Comparison of ENCODE assay signal across 1 cellular context in the genomic region with DNA sequence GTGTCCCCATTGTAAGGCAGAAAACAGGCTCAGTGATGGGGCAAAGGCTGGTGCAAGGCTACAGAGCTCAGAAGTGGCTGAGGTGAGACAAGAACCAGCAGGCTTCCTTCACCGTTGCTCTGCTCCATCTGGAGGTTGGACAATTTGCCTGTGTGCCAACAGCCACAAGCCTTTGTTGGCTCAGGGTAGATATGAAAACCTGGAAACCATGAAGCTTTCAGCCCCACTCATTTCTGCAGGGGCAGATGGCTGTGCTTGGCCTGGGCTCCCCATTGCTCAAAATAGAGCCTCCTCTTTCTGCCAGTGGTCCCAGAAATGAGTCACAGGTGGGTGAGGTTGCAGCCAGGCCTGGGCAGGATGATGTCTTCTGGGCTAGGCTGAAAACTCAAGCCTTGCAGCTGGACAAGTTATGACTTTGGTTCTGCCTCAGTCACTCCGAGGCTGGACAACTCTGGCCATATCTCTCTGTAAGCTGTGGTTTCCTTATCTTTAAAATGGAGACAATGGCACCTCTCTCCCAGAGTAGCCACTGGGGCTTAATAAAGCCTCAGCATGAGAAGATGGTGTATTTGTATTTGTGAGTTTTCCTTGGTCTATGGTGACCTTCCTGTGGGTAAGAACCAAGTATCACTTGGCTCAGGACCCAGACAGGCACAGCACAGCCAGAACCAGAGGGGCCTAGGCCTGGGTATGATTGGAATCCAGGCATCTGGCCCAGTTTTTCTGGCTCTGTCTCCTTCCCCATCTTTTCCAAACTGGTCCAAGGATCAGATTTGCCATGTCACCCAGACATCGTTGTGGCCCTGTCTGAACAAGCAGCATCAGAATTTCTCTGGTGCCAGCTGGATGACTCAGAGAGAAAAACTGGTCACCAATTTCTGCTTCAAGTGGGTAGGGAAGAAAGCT.
TF ChIP-seq lines count a peak whose summit lies in the region.

No MANE protein-coding gene starts in this region.

TF ChIP-seq in WTC11, 78 proteins besides CTCF, POLR2A, EP300 and RAD21 (continued from another document):
- TF ChIP-seq, protein P1, sequence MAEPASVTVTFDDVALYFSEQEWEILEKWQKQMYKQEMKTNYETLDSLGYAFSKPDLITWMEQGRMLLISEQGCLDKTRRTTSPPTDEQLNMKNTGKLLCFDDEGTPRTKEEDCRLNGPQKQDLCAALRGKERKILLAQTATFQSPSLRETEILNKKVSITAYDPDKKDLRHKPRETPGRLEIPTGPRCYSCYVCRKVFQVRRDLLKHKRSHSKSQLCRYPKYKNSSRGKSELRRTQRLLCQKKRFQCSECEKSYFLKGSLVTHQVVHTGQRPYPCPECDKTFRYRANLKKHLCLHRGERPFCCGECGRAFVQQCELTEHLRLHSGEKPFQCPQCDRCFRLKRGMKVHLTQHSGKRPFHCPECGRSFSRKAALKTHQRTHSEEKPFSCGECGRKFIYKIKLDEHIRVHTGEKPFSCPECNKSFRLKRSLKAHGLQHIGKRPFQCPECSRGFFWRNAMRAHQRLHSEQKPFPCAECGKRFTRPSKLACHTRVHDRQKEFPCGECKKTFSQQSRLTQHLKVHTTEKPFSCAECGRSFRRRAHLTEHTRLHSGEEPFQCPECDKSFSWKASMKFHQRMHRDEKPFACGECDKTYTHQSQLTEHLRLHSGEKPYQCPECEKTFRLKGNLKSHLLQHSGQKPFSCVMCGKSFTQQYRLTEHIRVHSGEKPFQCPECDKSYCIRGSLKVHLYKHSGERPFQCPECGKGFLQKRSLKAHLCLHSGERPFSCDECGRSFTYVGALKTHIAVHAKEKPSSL (CRISPR knock-in tag; conservative IDR thresholded peaks at IDR 0.05), result no peak
- TF ChIP-seq EMX1 (CRISPR knock-in tag; IDR thresholded peaks at IDR 0.05) (no peak), ZNF263 (CRISPR knock-in tag; IDR thresholded peaks at IDR 0.05; ENCODE audit: low read depth) (no peak), PRRX2 (CRISPR knock-in tag; IDR thresholded peaks at IDR 0.05) (no peak), ZNF396 (CRISPR knock-in tag; IDR thresholded peaks at IDR 0.05; ENCODE audit: borderline replicate concordance) (no peak), AR (CRISPR knock-in tag; IDR thresholded peaks at IDR 0.05) (no peak), FOXP1 (CRISPR knock-in tag; IDR thresholded peaks at IDR 0.05; ENCODE audit: borderline replicate concordance) (no peak), MLX (CRISPR knock-in tag; IDR thresholded peaks at IDR 0.05) (no peak), GRHL2 (CRISPR knock-in tag; IDR thresholded peaks at IDR 0.05; ENCODE audit: insufficient replicate concordance, severe bottlenecking) (no peak), MXD4 (CRISPR knock-in tag; IDR thresholded peaks at IDR 0.05; ENCODE audit: borderline replicate concordance) (no peak), CREB1 (CRISPR knock-in tag; IDR thresholded peaks at IDR 0.05) (no peak), TEAD4 (CRISPR knock-in tag; IDR thresholded peaks at IDR 0.05) (no peak), ATF2 (CRISPR knock-in tag; IDR thresholded peaks at IDR 0.05; ENCODE audit: borderline replicate concordance, low read depth) (no peak), RELA (CRISPR knock-in tag; IDR thresholded peaks at IDR 0.05; ENCODE audit: borderline replicate concordance) (no peak), NFYB (CRISPR knock-in tag; conservative IDR thresholded peaks at IDR 0.05; ENCODE audit: low read depth) (no peak)
- TF ChIP-seq, protein P2, sequence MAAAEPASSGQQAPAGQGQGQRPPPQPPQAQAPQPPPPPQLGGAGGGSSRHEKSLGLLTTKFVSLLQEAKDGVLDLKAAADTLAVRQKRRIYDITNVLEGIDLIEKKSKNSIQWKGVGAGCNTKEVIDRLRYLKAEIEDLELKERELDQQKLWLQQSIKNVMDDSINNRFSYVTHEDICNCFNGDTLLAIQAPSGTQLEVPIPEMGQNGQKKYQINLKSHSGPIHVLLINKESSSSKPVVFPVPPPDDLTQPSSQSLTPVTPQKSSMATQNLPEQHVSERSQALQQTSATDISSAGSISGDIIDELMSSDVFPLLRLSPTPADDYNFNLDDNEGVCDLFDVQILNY (CRISPR knock-in tag; IDR thresholded peaks at IDR 0.05), result no peak
- TF ChIP-seq, protein P3, sequence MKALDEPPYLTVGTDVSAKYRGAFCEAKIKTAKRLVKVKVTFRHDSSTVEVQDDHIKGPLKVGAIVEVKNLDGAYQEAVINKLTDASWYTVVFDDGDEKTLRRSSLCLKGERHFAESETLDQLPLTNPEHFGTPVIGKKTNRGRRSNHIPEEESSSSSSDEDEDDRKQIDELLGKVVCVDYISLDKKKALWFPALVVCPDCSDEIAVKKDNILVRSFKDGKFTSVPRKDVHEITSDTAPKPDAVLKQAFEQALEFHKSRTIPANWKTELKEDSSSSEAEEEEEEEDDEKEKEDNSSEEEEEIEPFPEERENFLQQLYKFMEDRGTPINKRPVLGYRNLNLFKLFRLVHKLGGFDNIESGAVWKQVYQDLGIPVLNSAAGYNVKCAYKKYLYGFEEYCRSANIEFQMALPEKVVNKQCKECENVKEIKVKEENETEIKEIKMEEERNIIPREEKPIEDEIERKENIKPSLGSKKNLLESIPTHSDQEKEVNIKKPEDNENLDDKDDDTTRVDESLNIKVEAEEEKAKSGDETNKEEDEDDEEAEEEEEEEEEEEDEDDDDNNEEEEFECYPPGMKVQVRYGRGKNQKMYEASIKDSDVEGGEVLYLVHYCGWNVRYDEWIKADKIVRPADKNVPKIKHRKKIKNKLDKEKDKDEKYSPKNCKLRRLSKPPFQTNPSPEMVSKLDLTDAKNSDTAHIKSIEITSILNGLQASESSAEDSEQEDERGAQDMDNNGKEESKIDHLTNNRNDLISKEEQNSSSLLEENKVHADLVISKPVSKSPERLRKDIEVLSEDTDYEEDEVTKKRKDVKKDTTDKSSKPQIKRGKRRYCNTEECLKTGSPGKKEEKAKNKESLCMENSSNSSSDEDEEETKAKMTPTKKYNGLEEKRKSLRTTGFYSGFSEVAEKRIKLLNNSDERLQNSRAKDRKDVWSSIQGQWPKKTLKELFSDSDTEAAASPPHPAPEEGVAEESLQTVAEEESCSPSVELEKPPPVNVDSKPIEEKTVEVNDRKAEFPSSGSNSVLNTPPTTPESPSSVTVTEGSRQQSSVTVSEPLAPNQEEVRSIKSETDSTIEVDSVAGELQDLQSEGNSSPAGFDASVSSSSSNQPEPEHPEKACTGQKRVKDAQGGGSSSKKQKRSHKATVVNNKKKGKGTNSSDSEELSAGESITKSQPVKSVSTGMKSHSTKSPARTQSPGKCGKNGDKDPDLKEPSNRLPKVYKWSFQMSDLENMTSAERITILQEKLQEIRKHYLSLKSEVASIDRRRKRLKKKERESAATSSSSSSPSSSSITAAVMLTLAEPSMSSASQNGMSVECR (CRISPR knock-in tag; IDR thresholded peaks at IDR 0.05; ENCODE audit: borderline replicate concordance), result no peak
